16 cellular contexts compared by ENCODE assay signal in genomic region chrX:57951666-57952319, GRCh38. TPM values are rescaled to one million over a fixed set of nuclear protein-coding genes. Genes with fewer than 3 reads are reported as not detected.
A peak's percentile ranks its signal among the peaks of the same experiment; 100 is the strongest.
DNase-seq lines count a peak whose midpoint lies in the region; ATAC-seq, FAIRE-seq and TF ChIP-seq lines count a peak whose summit lies in the region.
"Had no signal": no experiment of that assay in that cellular context is flagged by ENCODE, and none has a peak within 500 bp of the region (broad histone marks: within the 10 kb centered on the region; RNA-seq: fewer than 3 reads in every experiment).

No MANE protein-coding gene starts in this region.

- WGBS in prostate gland: 67% methylated on average over 2 of the region's 2 CpGs

- peaks cover 3% of the 10 kb centered on the region for H3K9me3 Mint-ChIP-seq in astrocyte (ENCODE audit: unreplicated experiment)
- H3K9me3 Mint-ChIP-seq in natural killer cell: peaks cover 0 to 3% of the 10 kb centered on the region in 2 donors
- H3K9me3 Mint-ChIP-seq in activated T-cell treated with anti-CD3 and anti-CD28 coated beads, Interleukin-2, amount 50 U/mL, for 4 hours: peaks cover 4% of the 10 kb centered on the region
- H3K9me3 Mint-ChIP-seq: activated CD4-positive, alpha-beta T cell treated with anti-CD3 and anti-CD28 coated beads, Interleukin-2, amount 10 ng/mL, durations not matched to agents 24 days and 14 days had no signal

- H3K27me3 Mint-ChIP-seq in astrocyte (ENCODE audit: low read depth, unreplicated experiment) (no peaks in the 10 kb centered on the region), natural killer cell (ENCODE audit: low read depth in 2 of 2) (peaks cover 0 to 7% of the 10 kb centered on the region in 2 donors)
- no peaks in the 10 kb centered on the region for H3K27me3 Mint-ChIP-seq in activated T-cell treated with anti-CD3 and anti-CD28 coated beads, Interleukin-2, amount 50 U/mL, for 4 hours (ENCODE audit: low read depth)
- H3K27me3 Mint-ChIP-seq: activated CD4-positive, alpha-beta T cell treated with anti-CD3 and anti-CD28 coated beads, Interleukin-2, amount 10 ng/mL, durations not matched to agents 24 days and 14 days; progenitor cell of endocrine pancreas; stimulated activated naive CD8-positive, alpha-beta T cell treated with anti-CD3 and anti-CD28 coated beads, Interleukin-15, amount 100 ng/mL, for 72 hours had no signal

- H3K36me3 ChIP-seq in astrocyte (ENCODE audit: insufficient read depth, low read length) (no peaks in the 10 kb centered on the region), prostate gland (no peaks in the 10 kb centered on the region)

- TF ChIP-seq CTCF in GM12865 (IDR thresholded peaks at IDR 0.05; ENCODE audit: insufficient read depth, low read depth, low read length, missing control alignments) (no peak), astrocyte (IDR thresholded peaks at IDR 0.05; ENCODE audit: insufficient read depth, low read depth, low read length) (no peak), natural killer cell (IDR thresholded peaks at IDR 0.05) (no peak), prostate gland (IDR thresholded peaks at IDR 0.05) (no peak)

- no peak overlapping the region for H3K27ac ChIP-seq in astrocyte (ENCODE audit: low read depth, low read length)
- no peak overlapping the region for H3K27ac ChIP-seq in prostate gland
- H3K27ac ChIP-seq: epithelial cell of prostate had no signal

- H2AFZ ChIP-seq in astrocyte (ENCODE audit: low read depth, low read length): no peak overlapping the region

- H3K4me1 Mint-ChIP-seq in astrocyte (ENCODE audit: low read depth, unreplicated experiment): no peaks in the 10 kb centered on the region
- no peaks in the 10 kb centered on the region for H3K4me1 Mint-ChIP-seq in natural killer cell
- peaks cover 3% of the 10 kb centered on the region for H3K4me1 Mint-ChIP-seq in activated T-cell treated with anti-CD3 and anti-CD28 coated beads, Interleukin-2, amount 50 U/mL, for 4 hours (ENCODE audit: low read depth)
- H3K4me1 Mint-ChIP-seq: activated CD4-positive, alpha-beta T cell treated with anti-CD3 and anti-CD28 coated beads, Interleukin-2, amount 10 ng/mL, durations not matched to agents 24 days and 14 days; stimulated activated naive CD8-positive, alpha-beta T cell treated with anti-CD3 and anti-CD28 coated beads, Interleukin-15, amount 100 ng/mL, for 72 hours had no signal

- H3K4me3 ChIP-seq in GM12865 (ENCODE audit: low read depth, low read length) (no peak overlapping the region), astrocyte (ENCODE audit: insufficient read depth, low read depth, low read length) (no peak overlapping the region), prostate gland (no peak overlapping the region)

- H3K4me1 ChIP-seq in astrocyte (ENCODE audit: insufficient read depth, low read length) (no peaks in the 10 kb centered on the region), prostate gland (replicated peaks) (no peaks in the 10 kb centered on the region)

- no peak overlapping the region for H3K4me3 Mint-ChIP-seq in astrocyte (ENCODE audit: unreplicated experiment)
- H3K4me3 Mint-ChIP-seq in natural killer cell: no peak overlapping the region
- no peak overlapping the region for H3K4me3 Mint-ChIP-seq in activated T-cell treated with anti-CD3 and anti-CD28 coated beads, Interleukin-2, amount 50 U/mL, for 4 hours
- H3K4me3 Mint-ChIP-seq: activated CD4-positive, alpha-beta T cell treated with anti-CD3 and anti-CD28 coated beads, Interleukin-2, amount 10 ng/mL, durations not matched to agents 24 days and 14 days; stimulated activated naive CD8-positive, alpha-beta T cell treated with anti-CD3 and anti-CD28 coated beads, Interleukin-15, amount 100 ng/mL, for 72 hours had no signal

- no peak overlapping the region for H3K9ac ChIP-seq in astrocyte (ENCODE audit: low read length)

- H4K20me1 ChIP-seq in astrocyte (ENCODE audit: insufficient read depth, low read length): no peaks in the 10 kb centered on the region

- no peak for TF ChIP-seq POLR2A in prostate gland (IDR thresholded peaks at IDR 0.05)

- intact Hi-C loops in natural killer cell (cut with micrococcal nuclease) (no loop called here), prostate gland (cut with DNase I) (no loop called here)

- DNase-seq in GM12865 (ENCODE audit: low read depth) (peak; percentile 2), astrocyte (ENCODE audit: low read depth) (no peak), natural killer cell (no peak), SW480 (ENCODE audit: low spot score) (no peak), prostate gland (ENCODE audit: low spot score) (no peak), NCI-H526 (lab: John Stamatoyannopoulos, UW) (no peak)
- DNase-seq in activated T-cell treated with anti-CD3 and anti-CD28 coated beads, Interleukin-2, amount 50 U/mL, for 4 hours: no peak
- DNase-seq: activated CD4-positive, alpha-beta T cell treated with anti-CD3 and anti-CD28 coated beads, Interleukin-2, amount 10 ng/mL, durations not matched to agents 24 days and 14 days; activated gamma-delta T cell; stimulated activated CD4-positive, alpha-beta T cell treated with anti-CD3 and anti-CD28 coated beads, Interleukin-4, amount 100 ng/mL, for 24 hours; stimulated activated naive CD8-positive, alpha-beta T cell treated with anti-CD3 and anti-CD28 coated beads, Interleukin-15, amount 100 ng/mL, for 72 hours had no signal

- ATAC-seq in HG03354 (IDR thresholded peaks at IDR 0.05; ENCODE audit: poor library complexity, severe bottlenecking, unreplicated experiment) (peak; percentile 91), natural killer cell (peak in 2 of 3 donors; percentile 34 to 50)
- ATAC-seq in activated T-cell treated with anti-CD3 and anti-CD28 coated beads, Interleukin-2, amount 50 U/mL, for 4 hours: no peak
- ATAC-seq: SK-N-SH treated with all-trans-retinoic acid at 6 μM for 48 hours; stimulated activated naive CD8-positive, alpha-beta T cell treated with anti-CD3 and anti-CD28 coated beads, Interleukin-15, amount 100 ng/mL, for 72 hours had no signal

- H3K4me2 ChIP-seq in astrocyte (ENCODE audit: low read length): no peak overlapping the region

- peak; percentile 17 for FAIRE-seq in astrocyte (lab: Jason Lieb, UNC)
- FAIRE-seq: bronchial epithelial cell had no signal

- no peaks in the 10 kb centered on the region for H3K79me2 ChIP-seq in astrocyte (ENCODE audit: insufficient read depth, low read length)

- H3K9me3 ChIP-seq in astrocyte (ENCODE audit: insufficient read depth, low read depth, low read length): peaks cover 5% of the 10 kb centered on the region
- no peaks in the 10 kb centered on the region for H3K9me3 ChIP-seq in prostate gland

- H3K36me3 Mint-ChIP-seq in astrocyte (ENCODE audit: low read depth, unreplicated experiment) (no peaks in the 10 kb centered on the region), natural killer cell (no peaks in the 10 kb centered on the region)
- H3K36me3 Mint-ChIP-seq in activated T-cell treated with anti-CD3 and anti-CD28 coated beads, Interleukin-2, amount 50 U/mL, for 4 hours (ENCODE audit: insufficient read depth): no peaks in the 10 kb centered on the region

- no peak overlapping the region for H3K27ac Mint-ChIP-seq in astrocyte (ENCODE audit: unreplicated experiment)
- peak overlapping the region; percentile 16 to 17 for H3K27ac Mint-ChIP-seq in natural killer cell
- H3K27ac Mint-ChIP-seq: activated CD4-positive, alpha-beta T cell treated with anti-CD3 and anti-CD28 coated beads, Interleukin-2, amount 10 ng/mL, durations not matched to agents 24 days and 14 days; progenitor cell of endocrine pancreas; stimulated activated naive CD8-positive, alpha-beta T cell treated with anti-CD3 and anti-CD28 coated beads, Interleukin-15, amount 100 ng/mL, for 72 hours had no signal

- no peaks in the 10 kb centered on the region for H3K27me3 ChIP-seq in astrocyte (ENCODE audit: insufficient read depth, low read length)
- H3K27me3 ChIP-seq in prostate gland (replicated peaks; ENCODE audit: insufficient read depth): no peaks in the 10 kb centered on the region

RNA-seq across cellular contexts. Expression of gene ZXDA, which starts 41.5 kb away (rescaled TPM):
- 1.6 and 1.8 TPM in 2 replicates for total RNA-seq in astrocyte
- total RNA-seq in natural killer cell: 10 to 100 TPM; 10.4 to 12.0 (median 10.9) TPM
- 1 to 10 TPM; 3.8 to 4.3 (median 3.8) TPM for total RNA-seq in activated T-cell treated with anti-CD3 and anti-CD28 coated beads, Interleukin-2, amount 50 U/mL, for 4 hours
- 1 to 10 TPM; 7.4 to 8.7 TPM for total RNA-seq in prostate gland

Comparison
In these comparisons a context has a peak if more than half of its experiments do, and no peak if none do; other contexts are left out.
1. ATAC-seq: peak in HG03354 (single experiment) and natural killer cell (2 of 3); none in activated T-cell treated with anti-CD3 and anti-CD28 coated beads, Interleukin-2, amount 50 U/mL, for 4 hours (0 of 2).